Comparison of ENCODE assay signal across 11 cellular contexts in the genomic region with DNA sequence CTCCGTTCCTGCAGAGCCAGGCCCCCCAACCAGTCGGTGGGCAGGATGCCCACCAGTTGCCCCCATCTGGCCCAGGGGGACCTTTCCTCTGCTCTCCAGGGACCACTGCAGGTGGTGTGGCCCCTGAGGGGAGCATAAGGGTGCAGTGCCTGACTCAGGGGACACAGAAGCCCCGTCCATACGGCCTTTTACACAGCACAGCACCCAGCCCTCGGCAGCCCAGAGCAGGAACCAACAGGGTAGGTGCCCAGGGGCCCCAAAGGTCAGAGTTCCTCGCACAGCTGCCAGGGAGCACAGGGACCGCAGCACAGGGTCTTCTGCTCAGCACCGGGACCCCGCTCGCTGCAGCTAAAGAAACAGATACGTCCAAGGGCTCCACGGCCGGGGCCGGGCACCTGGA. TPM values are rescaled to one million over a fixed set of nuclear protein-coding genes. Genes with fewer than 3 reads are reported as not detected.
DNase-seq lines count a peak whose midpoint lies in the region; ATAC-seq and TF ChIP-seq lines count a peak whose summit lies in the region.
"Not testable (repeated sequence)": the region's sequence is repeated elsewhere in the genome, so short reads cannot be mapped to it uniquely, and the experiment has no call there.
"Had no signal": no experiment of that assay in that cellular context is flagged by ENCODE, and none has a peak within 500 bp of the region (broad histone marks: within the 10 kb centered on the region; RNA-seq: fewer than 3 reads in every experiment).

No MANE protein-coding gene starts in this region.

- H3K27me3 ChIP-seq in DND-41 (ENCODE audit: insufficient read depth, low read length, poor library complexity): not testable (repeated sequence)

- not testable (repeated sequence) for DNase-seq in DND-41; activated B cell treated with CpG ODN at 0.5 μM for 24 hours; stimulated activated effector memory CD8-positive, alpha-beta T cell treated with anti-CD3 and anti-CD28 coated beads, Interleukin-12 subunit alpha, Interleukin-12 subunit beta, amount 100 ng/mL, for 72 hours (ENCODE audit: low spot score in 2 of 2)

- H3K27me3 Mint-ChIP-seq in activated B cell treated with CpG ODN at 0.5 μM for 24 hours: peaks cover 16% of the 10 kb centered on the region

- H3K36me3 Mint-ChIP-seq in activated B cell treated with CpG ODN at 0.5 μM for 24 hours (ENCODE audit: low read depth): not testable (repeated sequence)
- H3K36me3 Mint-ChIP-seq in stimulated activated effector memory CD8-positive, alpha-beta T cell treated with anti-CD3 and anti-CD28 coated beads, Interleukin-12 subunit alpha, Interleukin-12 subunit beta, amount 100 ng/mL, for 72 hours: peaks cover 30% of the 10 kb centered on the region

- H3K79me2 ChIP-seq in DND-41 (ENCODE audit: insufficient read depth, low read length): not testable (repeated sequence)

- POLR2A ChIA-PET in activated B cell treated with CpG ODN at 0.5 μM for 24 hours (lab: Charles Lee): not testable (repeated sequence)

- H3K27ac ChIP-seq in DND-41 (ENCODE audit: low read length): not testable (repeated sequence)

- H3K4me1 ChIP-seq in DND-41 (ENCODE audit: insufficient read depth, low read length): not testable (repeated sequence)

- H3K4me3 Mint-ChIP-seq in activated B cell treated with CpG ODN at 0.5 μM for 24 hours; stimulated activated effector memory CD8-positive, alpha-beta T cell treated with anti-CD3 and anti-CD28 coated beads, Interleukin-12 subunit alpha, Interleukin-12 subunit beta, amount 100 ng/mL, for 72 hours: not testable (repeated sequence)

- not testable (repeated sequence) for H2AFZ ChIP-seq in DND-41 (ENCODE audit: low read depth, low read length)

- H3K4me1 Mint-ChIP-seq in activated B cell treated with CpG ODN at 0.5 μM for 24 hours: not testable (repeated sequence)
- H3K4me1 Mint-ChIP-seq in stimulated activated effector memory CD8-positive, alpha-beta T cell treated with anti-CD3 and anti-CD28 coated beads, Interleukin-12 subunit alpha, Interleukin-12 subunit beta, amount 100 ng/mL, for 72 hours: peaks cover 45% of the 10 kb centered on the region

- not testable (repeated sequence) for H3K9ac ChIP-seq in DND-41 (ENCODE audit: low read depth, low read length)

- H3K36me3 ChIP-seq in DND-41 (ENCODE audit: insufficient read depth, low read length): not testable (repeated sequence)

- H3K4me3 ChIP-seq in DND-41 (ENCODE audit: low read depth in 1 of 2, low read length in 2 of 2): not testable (repeated sequence)

- ATAC-seq in DND-41 (ENCODE audit: insufficient read depth, low read depth): peak; percentile 1; the same call in 1 of the 3 replicates
- peak; percentile 8 for ATAC-seq in GM19372 (IDR thresholded peaks at IDR 0.05; ENCODE audit: low read depth, unreplicated experiment)
- ATAC-seq in GM21723 (IDR thresholded peaks at IDR 0.05; ENCODE audit: unreplicated experiment): peak; percentile 8
- peak; percentile 4 for ATAC-seq in HG03039 (IDR thresholded peaks at IDR 0.05; ENCODE audit: unreplicated experiment)
- ATAC-seq in HG03432 (IDR thresholded peaks at IDR 0.05; ENCODE audit: unreplicated experiment): peak; percentile 4
- peak; percentile 43 for ATAC-seq in activated B cell treated with CpG ODN at 0.5 μM for 24 hours (ENCODE audit: low read depth)
- peak; percentile 11 for ATAC-seq in esophagus mucosa
- peak; percentile 1 for ATAC-seq in stimulated activated effector memory CD8-positive, alpha-beta T cell treated with anti-CD3 and anti-CD28 coated beads, Interleukin-12 subunit alpha, Interleukin-12 subunit beta, amount 100 ng/mL, for 72 hours

- not testable (repeated sequence) for H4K20me1 ChIP-seq in DND-41 (ENCODE audit: insufficient read depth, low read length)

- intact Hi-C loops in activated B cell treated with CpG ODN at 0.5 μM for 24 hours (cut with micrococcal nuclease): loop anchor here (10.0 kb wide), 1 partner anchor 231 kb away; no protein-coding TSS in a partner anchor

- not testable (repeated sequence) for TF ChIP-seq CTCF in DND-41 (IDR thresholded peaks at IDR 0.05; ENCODE audit: borderline replicate concordance, extremely low read depth, low read length, poor library complexity, severe bottlenecking); activated B cell treated with CpG ODN at 0.5 μM for 24 hours (IDR thresholded peaks at IDR 0.05)

- not testable (repeated sequence) for H3K9me3 ChIP-seq in DND-41 (ENCODE audit: insufficient read depth, low read length, severe bottlenecking)

- not testable (repeated sequence) for H3K27ac Mint-ChIP-seq in activated B cell treated with CpG ODN at 0.5 μM for 24 hours; stimulated activated effector memory CD8-positive, alpha-beta T cell treated with anti-CD3 and anti-CD28 coated beads, Interleukin-12 subunit alpha, Interleukin-12 subunit beta, amount 100 ng/mL, for 72 hours

- not testable (repeated sequence) for H3K9me3 Mint-ChIP-seq in activated B cell treated with CpG ODN at 0.5 μM for 24 hours; stimulated activated effector memory CD8-positive, alpha-beta T cell treated with anti-CD3 and anti-CD28 coated beads, Interleukin-12 subunit alpha, Interleukin-12 subunit beta, amount 100 ng/mL, for 72 hours

- H3K4me2 ChIP-seq in DND-41 (ENCODE audit: insufficient read depth, low read length): not testable (repeated sequence)

- CTCF ChIA-PET in activated B cell treated with CpG ODN at 0.5 μM for 24 hours (lab: Charles Lee): not testable (repeated sequence)

RNA-seq across cellular contexts. Expression of a gene that starts 40.4 kb away (rescaled TPM):
- 0.20 and 0.35 TPM in 2 replicates for total RNA-seq in activated B cell treated with CpG ODN at 0.5 μM for 24 hours
- total RNA-seq in esophagus mucosa: 3.5 TPM
- total RNA-seq: H9; M059J; T-helper 2 cell treated with Interferon-gamma antibody and Interleukin-4, amounts not matched to agents 100 ng/mL and 5 ng/mL, for 36 hours had no signal
